Comparison of ENCODE assay signal across 1 cellular context in genomic region chr1:89538361-89538760, GRCh38.
TF ChIP-seq lines count a peak whose summit lies in the region.

No MANE protein-coding gene starts in this region.

TF ChIP-seq in K562, 482 proteins besides CTCF, POLR2A, EP300 and RAD21 (continued from another document and continues in another):
- TF ChIP-seq E4F1 (CRISPR knock-in tag; IDR thresholded peaks at IDR 0.05; ENCODE audit: borderline replicate concordance) = no peak
- TF ChIP-seq BACH1 (tag; IDR thresholded peaks at IDR 0.05) = peak; percentile 49; the same call in 1 of the 2 replicates
- no peak for TF ChIP-seq HMG20A (CRISPR knock-in tag; conservative IDR thresholded peaks at IDR 0.05)
- TF ChIP-seq NEUROD1 (IDR thresholded peaks at IDR 0.05; ENCODE audit: borderline replicate concordance, low read depth, low read length, partially characterized antibody) = no peak
- TF ChIP-seq SNIP1 (IDR thresholded peaks at IDR 0.05; ENCODE audit: low read depth) = no peak
- TF ChIP-seq ARNT (IDR thresholded peaks at IDR 0.05) = peak in 1 of 2 experiments; percentile 48; a peak in 1 of 4 replicates
- peak; percentile 63; the same call in 1 of the 2 replicates for TF ChIP-seq DMBX1 (CRISPR knock-in tag; IDR thresholded peaks at IDR 0.05; ENCODE audit: borderline replicate concordance)
- peak in 1 of 2 experiments; percentile 42; a peak in 2 of 4 replicates for TF ChIP-seq MNT (conservative IDR thresholded peaks at IDR 0.05)
- TF ChIP-seq ZNF830 (CRISPR knock-in tag; IDR thresholded peaks at IDR 0.05) = no peak
- no peak for TF ChIP-seq ZBTB1 (CRISPR knock-in tag; IDR thresholded peaks at IDR 0.05; ENCODE audit: borderline replicate concordance, low read depth)
- no peak for TF ChIP-seq GATA2 (CRISPR knock-in tag; IDR thresholded peaks at IDR 0.05)
- TF ChIP-seq FOSL1 (tag; conservative IDR thresholded peaks at IDR 0.05) = peak; percentile 84
- TF ChIP-seq MYBL2 (IDR thresholded peaks at IDR 0.05; ENCODE audit: low read depth) = no peak
- no peak for TF ChIP-seq MYBL2 (CRISPR knock-in tag; IDR thresholded peaks at IDR 0.05; ENCODE audit: borderline replicate concordance)
- TF ChIP-seq RBFOX2 (IDR thresholded peaks at IDR 0.05; ENCODE audit: low read depth, low read length) = no peak
- TF ChIP-seq ZNF398 (CRISPR knock-in tag; IDR thresholded peaks at IDR 0.05) = no peak
- no peak for TF ChIP-seq KLF1 (tag; IDR thresholded peaks at IDR 0.05)
- TF ChIP-seq LEF1 (IDR thresholded peaks at IDR 0.05) = peak; percentile 31; the same call in 1 of the 2 replicates
- TF ChIP-seq FOXM1 (IDR thresholded peaks at IDR 0.05; ENCODE audit: low read depth) = no peak; the same call in 1 of the 2 replicates
- TF ChIP-seq FOXM1 (CRISPR knock-in tag; IDR thresholded peaks at IDR 0.05; ENCODE audit: low read depth) = no peak
- no peak for TF ChIP-seq ZNF696 (CRISPR knock-in tag; conservative IDR thresholded peaks at IDR 0.05)
- no peak for TF ChIP-seq HNRNPK (IDR thresholded peaks at IDR 0.05; ENCODE audit: low read depth, low read length, poor library complexity, severe bottlenecking)
- TF ChIP-seq ZNF146 (CRISPR knock-in tag; IDR thresholded peaks at IDR 0.05; ENCODE audit: unreplicated experiment) = no peak
- no peak for TF ChIP-seq CBFB (CRISPR knock-in tag; IDR thresholded peaks at IDR 0.05)
- no peak for TF ChIP-seq HMG20B (CRISPR knock-in tag; IDR thresholded peaks at IDR 0.05)
- 0 out of 2 replicates have a peak, but pooled peaks have one; percentile 33 for TF ChIP-seq ZNF444 (CRISPR knock-in tag; IDR thresholded peaks at IDR 0.05)
- peak; percentile 29; the same call in 1 of the 2 replicates for TF ChIP-seq MEF2A (IDR thresholded peaks at IDR 0.05; ENCODE audit: control insufficient read depth, low read depth, low read length)
- TF ChIP-seq ZNF431 (CRISPR knock-in tag; IDR thresholded peaks at IDR 0.05) = 0 out of 2 replicates have a peak, but pooled peaks have one; percentile 28
- TF ChIP-seq ELK3 (CRISPR knock-in tag; IDR thresholded peaks at IDR 0.05) = no peak
- TF ChIP-seq KAT7 (CRISPR knock-in tag; IDR thresholded peaks at IDR 0.05; ENCODE audit: borderline replicate concordance) = no peak
- no peak for TF ChIP-seq ZNF407 (IDR thresholded peaks at IDR 0.05; ENCODE audit: low read depth)
- TF ChIP-seq RNF2 (IDR thresholded peaks at IDR 0.05) = peak; percentile 27; the same call in 1 of the 2 replicates
- TF ChIP-seq ESRRA (IDR thresholded peaks at IDR 0.05; ENCODE audit: borderline replicate concordance, low read depth) = no peak
- no peak for TF ChIP-seq ZNF212 (CRISPR knock-in tag; IDR thresholded peaks at IDR 0.05)
- TF ChIP-seq HINFP (tag; conservative IDR thresholded peaks at IDR 0.05; ENCODE audit: low read depth) = no peak
- TF ChIP-seq TRIM24 (IDR thresholded peaks at IDR 0.05) = peak; percentile 24 to 44; a peak in 1 of 4 replicates
- no peak for TF ChIP-seq PYGO2 (tag; IDR thresholded peaks at IDR 0.05)
- no peak for TF ChIP-seq DACH1 (IDR thresholded peaks at IDR 0.05; ENCODE audit: partially characterized antibody)
- TF ChIP-seq GTF2E2 (tag; IDR thresholded peaks at IDR 0.05) = peak; percentile 13; the same call in 1 of the 2 replicates
- 0 out of 2 replicates have a peak, but pooled peaks have one; percentile 16 for TF ChIP-seq ZNF140 (CRISPR knock-in tag; IDR thresholded peaks at IDR 0.05)
- TF ChIP-seq ELF1 (tag; IDR thresholded peaks at IDR 0.05) = no peak
- TF ChIP-seq TCF3 (CRISPR knock-in tag; IDR thresholded peaks at IDR 0.05) = peak; percentile 77
- TF ChIP-seq ZC3H4 (CRISPR knock-in tag; IDR thresholded peaks at IDR 0.05; ENCODE audit: borderline replicate concordance) = no peak
- no peak for TF ChIP-seq ZBTB17 (CRISPR knock-in tag; IDR thresholded peaks at IDR 0.05)
- TF ChIP-seq DLX4 (CRISPR knock-in tag; IDR thresholded peaks at IDR 0.05) = no peak
- TF ChIP-seq ARID1B (IDR thresholded peaks at IDR 0.05) = peak; percentile 85
- TF ChIP-seq ERF (CRISPR knock-in tag; IDR thresholded peaks at IDR 0.05) = no peak
- TF ChIP-seq MEF2D (tag; conservative IDR thresholded peaks at IDR 0.05; ENCODE audit: low read depth) = no peak
